Comparison of ENCODE assay signal across 8 cellular contexts in the genomic region with DNA sequence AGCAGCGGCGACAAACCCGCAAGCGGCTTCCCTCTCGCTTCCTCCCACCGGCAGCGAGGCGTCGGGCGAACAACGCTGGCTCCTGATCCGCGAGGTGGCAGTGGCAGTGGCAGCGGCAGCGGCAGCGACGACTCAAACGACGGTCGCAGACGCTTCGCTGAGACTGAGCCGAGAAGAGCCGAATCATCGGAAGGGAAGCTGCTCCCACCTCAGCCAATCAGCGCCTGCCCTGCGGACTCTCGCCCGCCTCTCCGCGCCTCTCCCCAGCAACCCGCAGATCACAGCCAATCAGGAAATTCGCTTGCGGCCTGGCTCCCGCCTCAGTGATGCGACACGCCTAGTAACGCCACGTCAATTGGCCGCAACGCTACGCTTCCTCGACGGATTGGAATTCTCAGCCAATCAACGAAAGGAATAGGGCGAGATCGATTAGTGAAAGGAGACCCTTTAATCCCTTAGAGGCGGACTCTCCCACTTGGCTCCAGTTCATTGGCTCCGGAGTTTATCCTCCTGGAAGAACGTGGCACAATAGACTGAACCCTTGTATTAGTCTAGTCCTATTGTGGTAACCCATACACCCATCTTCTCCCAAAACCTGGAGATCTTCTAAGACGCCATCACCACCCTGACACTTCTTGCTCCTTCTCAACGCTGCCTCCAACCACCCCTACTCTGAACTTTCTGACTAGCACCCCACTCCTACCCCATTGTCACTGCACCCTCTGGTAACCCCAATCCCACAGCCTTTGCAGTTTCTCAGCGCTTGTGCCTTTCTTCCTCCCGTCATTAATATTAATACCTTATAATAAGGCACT. TPM values are rescaled to one million over a fixed set of nuclear protein-coding genes. Genes with fewer than 3 reads are reported as not detected.
A peak's percentile ranks its signal among the peaks of the same experiment; 100 is the strongest.
DNase-seq lines count a peak whose midpoint lies in the region; ATAC-seq, FAIRE-seq and TF ChIP-seq lines count a peak whose summit lies in the region.

VCP (minus strand) TSS at position 165 of the 815 bp plus-strand sequence. CDS start 272 bp downstream, outside the sequence.

- peak; percentile 98 for DNase-seq in BE2C
- peak; percentile 88 for DNase-seq in GM19240 (ENCODE audit: insufficient read length, low spot score)
- peak; percentile 98 to 99 for DNase-seq in NCI-H526 (lab: John Stamatoyannopoulos, UW)
- peak; percentile 98 for DNase-seq in activated CD4-positive, alpha-beta T cell treated with anti-CD3 and anti-CD28 coated beads for 48 hours
- DNase-seq in kidney glomerular epithelial cell (lab: John Stamatoyannopoulos, UW) = peak; percentile 99
- DNase-seq in stimulated activated CD4-positive, alpha-beta T cell treated with anti-CD3 and anti-CD28 coated beads, Interleukin-1b, Interleukin-23, amount 100 ng/mL, for 24 hours (ENCODE audit: low read depth in 4 of 4, low spot score in 1 of 4) = peak; percentile 76 to 94 (median 90)

- H3K36me3 ChIP-seq in BE2C = peaks cover 50% of the 10 kb centered on the region

- H3K27me3 ChIP-seq in BE2C = no peaks in the 10 kb centered on the region

- ATAC-seq in HG03460 (IDR thresholded peaks at IDR 0.05; ENCODE audit: unreplicated experiment) = peak; percentile 80

- peak; percentile 89 for FAIRE-seq in colon (lab: Jason Lieb, UNC)

- peaks cover 3% of the 10 kb centered on the region; the same call in 1 of the 2 replicates for H3K4me1 ChIP-seq in BE2C

- peak within 1 kb of the TSS; percentile 97 for H3K4me3 ChIP-seq in BE2C (ENCODE audit: low read depth, low read length)

- no peak for TF ChIP-seq CTCF in BE2C (IDR thresholded peaks at IDR 0.05; ENCODE audit: low read depth, low read length)

- H3K9me3 ChIP-seq in BE2C = no peaks in the 10 kb centered on the region

RNA-seq across cellular contexts. Expression of gene VCP, which starts in this region (rescaled TPM):
- polyA plus RNA-seq in BE2C (2012; ENCODE audit: insufficient read depth, insufficient read length, low read depth) = 117 TPM

Comparison
In these comparisons a context has a peak if more than half of its experiments do, and no peak if none do; other contexts are left out.
1. Peak in every context shown above with its lines: DNase-seq, ATAC-seq and H3K4me3 ChIP-seq.